20 cellular contexts compared by ENCODE assay signal in genomic region chr11:118652681-118653181, GRCh38. TPM values are rescaled to one million over a fixed set of nuclear protein-coding genes. Genes with fewer than 3 reads are reported as not detected.
DNase-seq lines count a peak whose midpoint lies in the region; ATAC-seq and TF ChIP-seq lines count a peak whose summit lies in the region.
"Had no signal": no experiment of that assay in that cellular context is flagged by ENCODE, and none has a peak within 500 bp of the region (broad histone marks: within the 10 kb centered on the region; RNA-seq: fewer than 3 reads in every experiment).

No MANE protein-coding gene starts in this region.

- DNase-seq in GDM1 (lab: John Stamatoyannopoulos, UW) (peak; percentile 66), NCI-H446 treated with DMSO at 0.1 percent for 48 hours (lab: John Stamatoyannopoulos, UW) (peak; percentile 81), dorsolateral prefrontal cortex (peak in 6 of 10 donors; percentile 55 to 82 (median 71)), putamen (ENCODE audit: low spot score) (peak; percentile 58), GF-D8 (lab: John Stamatoyannopoulos, UW) (no peak), NCI-H2227 (lab: John Stamatoyannopoulos, UW; ENCODE audit: unreplicated experiment) (no peak)
- DNase-seq: activated CD4-positive, CD25-positive, alpha-beta regulatory T cell; activated naive CD4-positive, alpha-beta T cell; EL; HCEC 1CT; Karpas-422; mammary epithelial cell; NCI-H526 treated with DMSO at 0.1 percent for 48 hours; T-helper 1 cell had no signal

- H3K27me3 ChIP-seq in dorsolateral prefrontal cortex, result no peaks in the 10 kb centered on the region
- H3K27me3 ChIP-seq: breast epithelium had no signal

- no peak for ATAC-seq in GM21526 (IDR thresholded peaks at IDR 0.05; ENCODE audit: low FRiP score, unreplicated experiment)

- no peak overlapping the region for H3K4me3 ChIP-seq in dorsolateral prefrontal cortex
- H3K4me3 ChIP-seq: breast epithelium, skin epidermis had no signal

- peak overlapping the region in 47 of 59 donors; percentile 4 to 78 (median 49) for H3K27ac ChIP-seq in dorsolateral prefrontal cortex
- H3K27ac ChIP-seq: C4-2B, skin epidermis had no signal

- no peak for TF ChIP-seq CTCF in dorsolateral prefrontal cortex (IDR thresholded peaks at IDR 0.05 in 54 of 56, conservative IDR thresholded peaks at IDR 0.05 in 2 of 56; ENCODE audit: low read depth in 1 of 56, partially characterized antibody in 56 of 56)

- intact Hi-C loops in dorsolateral prefrontal cortex (cut with DNase I), result no loop called here

RNA-seq across cellular contexts. Expression of gene TREH, which starts 26.7 kb away (rescaled TPM):
- not detected for total RNA-seq in dorsolateral prefrontal cortex
- total RNA-seq: breast epithelium, frontal cortex, RPMI7951 had no signal

RNA-seq across cellular contexts. Expression of gene PHLDB1, which starts 45.3 kb away (rescaled TPM):
- total RNA-seq in dorsolateral prefrontal cortex, result 100 to 1,000 TPM in 117 of 120 experiments, 10 to 100 TPM in 3; 68.2 to 983 (median 256) TPM

Comparison
In these comparisons a context has a peak if more than half of its experiments do, and no peak if none do; other contexts are left out.
1. DNase-seq: peak in GDM1 (single experiment), NCI-H446 treated with DMSO at 0.1 percent for 48 hours (single experiment), dorsolateral prefrontal cortex (6 of 10) and putamen (single experiment); none in GF-D8 (single experiment) and NCI-H2227 (single experiment).